Comparison of ENCODE assay signal across 28 cellular contexts in genomic region chr7:37142943-37143342, GRCh38.
"Had no signal": no experiment of that assay in that cellular context is flagged by ENCODE, and none has a peak within 500 bp of the region (broad histone marks: within the 10 kb centered on the region; RNA-seq: fewer than 3 reads in every experiment).

No MANE protein-coding gene starts in this region.

- H3K27me3 Mint-ChIP-seq: activated B cell treated with CpG ODN at 0.5 μM for 24 hours; activated CD4-positive, alpha-beta T cell treated with anti-CD3 and anti-CD28 coated beads for 36 hours; activated naive CD8-positive, alpha-beta T cell treated with anti-CD3 and anti-CD28 coated beads, Interleukin-2, amount 10 ng/mL, durations not matched to agents 7 days and 5 days had no signal

- H3K4me1 Mint-ChIP-seq: activated B cell treated with CpG ODN at 0.5 μM for 24 hours; activated CD4-positive, alpha-beta T cell treated with anti-CD3 and anti-CD28 coated beads for 36 hours had no signal

- H3K27ac Mint-ChIP-seq: activated B cell treated with CpG ODN at 0.5 μM for 24 hours; activated CD4-positive, alpha-beta T cell treated with anti-CD3 and anti-CD28 coated beads for 36 hours; activated naive CD8-positive, alpha-beta T cell treated with anti-CD3 and anti-CD28 coated beads, Interleukin-2, amount 10 ng/mL, durations not matched to agents 7 days and 5 days; nephron progenitor cell; T-helper 1 cell treated with Interleukin-12 subunit alpha and Interleukin-12 subunit beta and Interleukin-4 antibody, amounts not matched to agents 30 μg/mL and 1 μg/mL, for 36 hours had no signal

- DNase-seq: activated B cell treated with CpG ODN at 0.5 μM for 24 hours; activated CD4-positive, alpha-beta T cell treated with anti-CD3 and anti-CD28 coated beads for 36 hours; activated CD4-positive, alpha-beta T cell treated with anti-CD3 and anti-CD28 coated beads, Interleukin-2, amount 50 U/mL, for 4 hours; activated CD8-positive, alpha-beta memory T cell treated with anti-CD3 and anti-CD28 coated beads for 24 hours; activated CD8-positive, alpha-beta memory T cell treated with anti-CD3 and anti-CD28 coated beads, Interleukin-2, amount 50 U/mL, for 4 hours; activated naive CD4-positive, alpha-beta T cell treated with Interleukin-2 at 50 U/mL for 16 hours; activated naive CD8-positive, alpha-beta T cell treated with anti-CD3 and anti-CD28 coated beads, Interleukin-2, amount 10 ng/mL, durations not matched to agents 7 days and 5 days; activated T-cell treated with anti-CD3 and anti-CD28 coated beads, Interleukin-2, amount 50 U/mL, for 4 hours; anterior cingulate cortex; body of pancreas; dermis blood vessel endothelial cell; effector CD8-positive, alpha-beta T cell; gastrocnemius medialis; hippocampal formation; kidney glomerular epithelial cell; left ventricle myocardium superior; mucosa of descending colon; nephron progenitor cell; occipital lobe; posterior cingulate gyrus; sigmoid colon; spleen; stimulated activated CD4-positive, alpha-beta T cell treated with anti-CD3 and anti-CD28 coated beads, Interleukin-4, amount 100 ng/mL, for 1 hour; stimulated activated naive CD8-positive, alpha-beta T cell treated with anti-CD3 and anti-CD28 coated beads, Interleukin-15, Interleukin-2, amounts not matched to agents 100 U/mL and 50 U/mL, for 24 hours; T1000; upper lobe of left lung had no signal

- H3K27me3 ChIP-seq: body of pancreas, cardiac muscle cell, gastrocnemius medialis, sigmoid colon, spleen, upper lobe of left lung had no signal

- H3K4me3 Mint-ChIP-seq: activated B cell treated with CpG ODN at 0.5 μM for 24 hours; activated CD4-positive, alpha-beta T cell treated with anti-CD3 and anti-CD28 coated beads for 36 hours; activated naive CD8-positive, alpha-beta T cell treated with anti-CD3 and anti-CD28 coated beads, Interleukin-2, amount 10 ng/mL, durations not matched to agents 7 days and 5 days; activated T-cell treated with anti-CD3 and anti-CD28 coated beads, Interleukin-2, amount 50 U/mL, for 4 hours; nephron progenitor cell; T-helper 1 cell treated with Interleukin-12 subunit alpha and Interleukin-12 subunit beta and Interleukin-4 antibody, amounts not matched to agents 30 μg/mL and 1 μg/mL, for 36 hours had no signal

- H3K9me3 ChIP-seq: body of pancreas had no signal

- H3K36me3 ChIP-seq: cardiac muscle cell, gastrocnemius medialis, sigmoid colon, upper lobe of left lung had no signal

- H3K27ac ChIP-seq: body of pancreas, cardiac muscle cell, gastrocnemius medialis, sigmoid colon, spleen, upper lobe of left lung had no signal

- H3K4me1 ChIP-seq: body of pancreas, gastrocnemius medialis, sigmoid colon, spleen, upper lobe of left lung had no signal

- H3K4me3 ChIP-seq: body of pancreas, cardiac muscle cell, gastrocnemius medialis, mucosa of descending colon, sigmoid colon, spleen, upper lobe of left lung had no signal

- ATAC-seq: activated CD4-positive, alpha-beta T cell treated with anti-CD3 and anti-CD28 coated beads for 36 hours; activated T-cell treated with anti-CD3 and anti-CD28 coated beads, Interleukin-2, amount 50 U/mL, for 4 hours; body of pancreas; gastrocnemius medialis; left ventricle myocardium superior; mucosa of descending colon; stimulated activated naive CD8-positive, alpha-beta T cell treated with anti-CD3 and anti-CD28 coated beads, Interleukin-15, Interleukin-2, amounts not matched to agents 100 U/mL and 50 U/mL, for 24 hours had no signal
